9 cellular contexts compared by ENCODE assay signal in genomic region chr6:64520050-64520449, GRCh38.
A peak's percentile ranks its signal among the peaks of the same experiment; 100 is the strongest.
DNase-seq lines count a peak whose midpoint lies in the region; TF ChIP-seq lines count a peak whose summit lies in the region.
"Had no signal": no experiment of that assay in that cellular context is flagged by ENCODE, and none has a peak within 500 bp of the region (broad histone marks: within the 10 kb centered on the region; RNA-seq: fewer than 3 reads in every experiment).

No MANE protein-coding gene starts in this region.

- H3K4me1 ChIP-seq in tibial artery, result no peaks in the 10 kb centered on the region

- H3K27ac ChIP-seq in tibial artery, result no peak overlapping the region

- intact Hi-C loops in activated T-helper 2 cell treated with anti-CD3 and anti-CD28 coated beads, Interferon-gamma antibody, Interleukin-2, Interleukin-4, amounts not matched to agents 10 μg/mL and 5 μg/mL and 100 μg/mL, durations not matched to agents 14 hours and 24 hours and 36 hours (cut with micrococcal nuclease), result no loop called here
- intact Hi-C loops in tibial artery (cut with DNase I; ENCODE audit: low total_unique reads), result no loop called here

- H3K27me3 ChIP-seq in tibial artery, result no peaks in the 10 kb centered on the region

- no peak for TF ChIP-seq CTCF in HFFc6 (IDR thresholded peaks at IDR 0.05)
- TF ChIP-seq CTCF in NB4 (IDR thresholded peaks at IDR 0.05; ENCODE audit: low read depth, low read length), result no peak
- TF ChIP-seq CTCF in fibroblast of the aortic adventitia (IDR thresholded peaks at IDR 0.05; ENCODE audit: insufficient read depth, low read length), result no peak
- TF ChIP-seq CTCF in tibial artery (IDR thresholded peaks at IDR 0.05), result no peak

- no peak overlapping the region for H3K27ac Mint-ChIP-seq in HFFc6
- H3K27ac Mint-ChIP-seq in activated T-helper 2 cell treated with anti-CD3 and anti-CD28 coated beads, Interferon-gamma antibody, Interleukin-2, Interleukin-4, amounts not matched to agents 10 μg/mL and 5 μg/mL and 100 μg/mL, durations not matched to agents 14 hours and 24 hours and 36 hours, result no peak overlapping the region
- H3K27ac Mint-ChIP-seq: activated naive CD4-positive, alpha-beta T cell treated with anti-CD3 and anti-CD28 coated beads, Interleukin-2, amount 50 U/mL, for 24 hours had no signal

- no peak overlapping the region for H3K4me3 Mint-ChIP-seq in HFFc6
- no peak overlapping the region for H3K4me3 Mint-ChIP-seq in activated T-helper 2 cell treated with anti-CD3 and anti-CD28 coated beads, Interferon-gamma antibody, Interleukin-2, Interleukin-4, amounts not matched to agents 10 μg/mL and 5 μg/mL and 100 μg/mL, durations not matched to agents 14 hours and 24 hours and 36 hours (ENCODE audit: low read depth)
- H3K4me3 Mint-ChIP-seq: activated naive CD4-positive, alpha-beta T cell treated with anti-CD3 and anti-CD28 coated beads, Interleukin-2, amount 50 U/mL, for 24 hours had no signal

- H3K9me3 ChIP-seq in tibial artery, result no peaks in the 10 kb centered on the region

- H3K4me3 ChIP-seq in NB4 (ENCODE audit: low read depth, low read length) (no peak overlapping the region), fibroblast of the aortic adventitia (ENCODE audit: low read depth, low read length) (no peak overlapping the region), tibial artery (no peak overlapping the region)

- H3K4me1 Mint-ChIP-seq in HFFc6 (ENCODE audit: low read depth), result peaks cover 10% of the 10 kb centered on the region
- H3K4me1 Mint-ChIP-seq in activated T-helper 2 cell treated with anti-CD3 and anti-CD28 coated beads, Interferon-gamma antibody, Interleukin-2, Interleukin-4, amounts not matched to agents 10 μg/mL and 5 μg/mL and 100 μg/mL, durations not matched to agents 14 hours and 24 hours and 36 hours (ENCODE audit: low read depth), result no peaks in the 10 kb centered on the region
- H3K4me1 Mint-ChIP-seq: activated naive CD4-positive, alpha-beta T cell treated with anti-CD3 and anti-CD28 coated beads, Interleukin-2, amount 50 U/mL, for 24 hours had no signal

- no peaks in the 10 kb centered on the region for H3K36me3 Mint-ChIP-seq in HFFc6 (ENCODE audit: low read depth)
- no peaks in the 10 kb centered on the region for H3K36me3 Mint-ChIP-seq in activated T-helper 2 cell treated with anti-CD3 and anti-CD28 coated beads, Interferon-gamma antibody, Interleukin-2, Interleukin-4, amounts not matched to agents 10 μg/mL and 5 μg/mL and 100 μg/mL, durations not matched to agents 14 hours and 24 hours and 36 hours (ENCODE audit: low read depth)
- H3K36me3 Mint-ChIP-seq: activated naive CD4-positive, alpha-beta T cell treated with anti-CD3 and anti-CD28 coated beads, Interleukin-2, amount 50 U/mL, for 24 hours had no signal

- no peaks in the 10 kb centered on the region for H3K36me3 ChIP-seq in tibial artery

- DNase-seq in AG08395 (ENCODE audit: low spot score) (peak; percentile 73), HFFc6 (peak; percentile 60), NB4 (ENCODE audit: low read depth) (peak; percentile 57), fibroblast of the aortic adventitia (ENCODE audit: low read depth) (peak; percentile 71), NCI-H187 treated with DMSO at 0.1 percent for 48 hours (lab: John Stamatoyannopoulos, UW) (no peak), SW480 (ENCODE audit: low spot score) (no peak), tibial artery (no peak)
- no peak for DNase-seq in activated T-helper 2 cell treated with anti-CD3 and anti-CD28 coated beads, Interferon-gamma antibody, Interleukin-2, Interleukin-4, amounts not matched to agents 10 μg/mL and 5 μg/mL and 100 μg/mL, durations not matched to agents 14 hours and 24 hours and 36 hours (ENCODE audit: low spot score)

- peaks cover 2% of the 10 kb centered on the region; the same call in 1 of the 2 replicates for H3K27me3 Mint-ChIP-seq in HFFc6 (ENCODE audit: insufficient read depth)
- H3K27me3 Mint-ChIP-seq in activated T-helper 2 cell treated with anti-CD3 and anti-CD28 coated beads, Interferon-gamma antibody, Interleukin-2, Interleukin-4, amounts not matched to agents 10 μg/mL and 5 μg/mL and 100 μg/mL, durations not matched to agents 14 hours and 24 hours and 36 hours (ENCODE audit: low read depth), result no peaks in the 10 kb centered on the region
- H3K27me3 Mint-ChIP-seq: activated naive CD4-positive, alpha-beta T cell treated with anti-CD3 and anti-CD28 coated beads, Interleukin-2, amount 50 U/mL, for 24 hours had no signal

- no peak for TF ChIP-seq POLR2A in NB4 (IDR thresholded peaks at IDR 0.05; ENCODE audit: extremely low read depth, insufficient read length)

- H3K9me3 Mint-ChIP-seq in HFFc6, result peaks cover 6% of the 10 kb centered on the region; the same call in 1 of the 2 replicates
- peaks cover 15% of the 10 kb centered on the region for H3K9me3 Mint-ChIP-seq in activated T-helper 2 cell treated with anti-CD3 and anti-CD28 coated beads, Interferon-gamma antibody, Interleukin-2, Interleukin-4, amounts not matched to agents 10 μg/mL and 5 μg/mL and 100 μg/mL, durations not matched to agents 14 hours and 24 hours and 36 hours

Comparison
In these comparisons a context has a peak if more than half of its experiments do, and no peak if none do; other contexts are left out.
1. DNase-seq: peak in AG08395 (single experiment), HFFc6 (single experiment), NB4 (single experiment) and fibroblast of the aortic adventitia (single experiment); none in NCI-H187 treated with DMSO at 0.1 percent for 48 hours (single experiment), SW480 (single experiment), activated T-helper 2 cell treated with anti-CD3 and anti-CD28 coated beads, Interferon-gamma antibody, Interleukin-2, Interleukin-4, amounts not matched to agents 10 μg/mL and 5 μg/mL and 100 μg/mL, durations not matched to agents 14 hours and 24 hours and 36 hours (single experiment) and tibial artery (0 of 2).